In genomic region chr11:128207861-128208321, GRCh38 we compare ENCODE assay signal across 11 cellular contexts.
A peak's percentile ranks its signal among the peaks of the same experiment; 100 is the strongest.
DNase-seq lines count a peak whose midpoint lies in the region; ATAC-seq and TF ChIP-seq lines count a peak whose summit lies in the region.
"Had no signal": no experiment of that assay in that cellular context is flagged by ENCODE, and none has a peak within 500 bp of the region (broad histone marks: within the 10 kb centered on the region; RNA-seq: fewer than 3 reads in every experiment).

No MANE protein-coding gene starts in this region.

- H3K27me3 Mint-ChIP-seq in activated CD8-positive, alpha-beta T cell treated with anti-CD3 and anti-CD28 coated beads for 36 hours, result no peaks in the 10 kb centered on the region
- peaks cover 2% of the 10 kb centered on the region for H3K27me3 Mint-ChIP-seq in activated CD8-positive, alpha-beta T cell treated with anti-CD3 and anti-CD28 coated beads, Interleukin-2, amount 10 ng/mL, durations not matched to agents 7 days and 5 days (ENCODE audit: low read depth)
- no peaks in the 10 kb centered on the region for H3K27me3 Mint-ChIP-seq in activated CD4-positive, alpha-beta memory T cell treated with anti-CD3 and anti-CD28 coated beads, Interleukin-2, amount 10 ng/mL, durations not matched to agents 7 days and 5 days

- no peaks in the 10 kb centered on the region for H3K36me3 ChIP-seq in thoracic aorta

- DNase-seq in activated CD8-positive, alpha-beta T cell treated with anti-CD3 and anti-CD28 coated beads for 36 hours, result no peak
- DNase-seq in activated CD8-positive, alpha-beta T cell treated with anti-CD3 and anti-CD28 coated beads, Interleukin-2, amount 10 ng/mL, durations not matched to agents 7 days and 5 days, result no peak
- DNase-seq in astrocyte of the cerebellum (ENCODE audit: low read depth), result peak; percentile 67
- peak; percentile 16 for DNase-seq in hepatic stellate cell (ENCODE audit: low spot score)
- DNase-seq in thoracic aorta (ENCODE audit: low spot score), result no peak
- no peak for DNase-seq in COR-L47 (lab: John Stamatoyannopoulos, UW)
- DNase-seq in activated CD4-positive, alpha-beta memory T cell treated with anti-CD3 and anti-CD28 coated beads, Interleukin-2, amount 10 ng/mL, durations not matched to agents 7 days and 5 days, result no peak
- DNase-seq: NCI-H1930; stimulated activated CD4-positive, alpha-beta T cell treated with anti-CD3 and anti-CD28 coated beads, Interleukin-12 subunit alpha, Interleukin-12 subunit beta, amount 100 ng/mL, for 4 hours had no signal

- CTCF ChIA-PET in activated CD8-positive, alpha-beta T cell treated with anti-CD3 and anti-CD28 coated beads for 36 hours (lab: Charles Lee), result interaction anchor here (0.5 to 1.3 kb wide), 3 partner anchors 36 to 198 kb away, joined by 3 to 4 read pairs (median 3); no protein-coding TSS in a partner anchor
- CTCF ChIA-PET in activated CD8-positive, alpha-beta T cell treated with anti-CD3 and anti-CD28 coated beads, Interleukin-2, amount 10 ng/mL, durations not matched to agents 7 days and 5 days (lab: Charles Lee), result interaction anchor here (1.2 to 3.3 kb wide), 2 partner anchors 50 to 424 kb away, joined by 3 to 10 read pairs; no protein-coding TSS in a partner anchor
- CTCF ChIA-PET in activated CD4-positive, alpha-beta memory T cell treated with anti-CD3 and anti-CD28 coated beads, Interleukin-2, amount 10 ng/mL, durations not matched to agents 7 days and 5 days (lab: Charles Lee), result interaction anchor here (0.7 kb wide), 1 partner anchor 17 kb away, joined by 3 read pairs; no protein-coding TSS in a partner anchor

- H3K9me3 ChIP-seq in thoracic aorta, result no peaks in the 10 kb centered on the region

- H3K9me3 Mint-ChIP-seq in activated CD8-positive, alpha-beta T cell treated with anti-CD3 and anti-CD28 coated beads for 36 hours, result peaks cover 5% of the 10 kb centered on the region
- peaks cover 14% of the 10 kb centered on the region for H3K9me3 Mint-ChIP-seq in activated CD8-positive, alpha-beta T cell treated with anti-CD3 and anti-CD28 coated beads, Interleukin-2, amount 10 ng/mL, durations not matched to agents 7 days and 5 days (ENCODE audit: insufficient read depth)
- H3K9me3 Mint-ChIP-seq in activated CD4-positive, alpha-beta memory T cell treated with anti-CD3 and anti-CD28 coated beads, Interleukin-2, amount 10 ng/mL, durations not matched to agents 7 days and 5 days, result peaks cover 6% of the 10 kb centered on the region

- intact Hi-C loops in activated CD8-positive, alpha-beta T cell treated with anti-CD3 and anti-CD28 coated beads for 36 hours (cut with micrococcal nuclease), result no loop called here

- no peak overlapping the region for H3K4me3 ChIP-seq in astrocyte of the cerebellum (ENCODE audit: low read depth, low read length)
- peak overlapping the region; percentile 9 for H3K4me3 ChIP-seq in thoracic aorta
- H3K4me3 ChIP-seq: GM12878 had no signal

- no peaks in the 10 kb centered on the region for H3K27me3 ChIP-seq in thoracic aorta (replicated peaks; ENCODE audit: insufficient read depth)

- H3K4me1 Mint-ChIP-seq in activated CD8-positive, alpha-beta T cell treated with anti-CD3 and anti-CD28 coated beads for 36 hours (ENCODE audit: low read depth), result peaks cover 21% of the 10 kb centered on the region
- H3K4me1 Mint-ChIP-seq in activated CD8-positive, alpha-beta T cell treated with anti-CD3 and anti-CD28 coated beads, Interleukin-2, amount 10 ng/mL, durations not matched to agents 7 days and 5 days (ENCODE audit: low read depth), result peaks cover 10% of the 10 kb centered on the region
- H3K4me1 Mint-ChIP-seq in activated CD4-positive, alpha-beta memory T cell treated with anti-CD3 and anti-CD28 coated beads, Interleukin-2, amount 10 ng/mL, durations not matched to agents 7 days and 5 days, result peaks cover 2% of the 10 kb centered on the region

- peak overlapping the region; percentile 18 to 59 for H3K27ac ChIP-seq in thoracic aorta

- POLR2A ChIA-PET in activated CD8-positive, alpha-beta T cell treated with anti-CD3 and anti-CD28 coated beads for 36 hours (lab: Charles Lee), result no interaction called here
- POLR2A ChIA-PET in activated CD8-positive, alpha-beta T cell treated with anti-CD3 and anti-CD28 coated beads, Interleukin-2, amount 10 ng/mL, durations not matched to agents 7 days and 5 days (lab: Charles Lee), result no interaction called here
- POLR2A ChIA-PET in activated CD4-positive, alpha-beta memory T cell treated with anti-CD3 and anti-CD28 coated beads, Interleukin-2, amount 10 ng/mL, durations not matched to agents 7 days and 5 days (lab: Charles Lee), result no interaction called here

- peaks cover 35 to 50% of the 10 kb centered on the region in 2 donors for H3K4me1 ChIP-seq in thoracic aorta (ENCODE audit: control insufficient read depth in 1 of 2, low read depth in 2 of 2)

- H3K36me3 Mint-ChIP-seq in activated CD8-positive, alpha-beta T cell treated with anti-CD3 and anti-CD28 coated beads for 36 hours (ENCODE audit: low read depth), result peaks cover 1% of the 10 kb centered on the region
- H3K36me3 Mint-ChIP-seq in activated CD8-positive, alpha-beta T cell treated with anti-CD3 and anti-CD28 coated beads, Interleukin-2, amount 10 ng/mL, durations not matched to agents 7 days and 5 days (ENCODE audit: low read depth), result no peaks in the 10 kb centered on the region
- peaks cover 6% of the 10 kb centered on the region for H3K36me3 Mint-ChIP-seq in activated CD4-positive, alpha-beta memory T cell treated with anti-CD3 and anti-CD28 coated beads, Interleukin-2, amount 10 ng/mL, durations not matched to agents 7 days and 5 days (ENCODE audit: low read depth)

- peak overlapping the region; percentile 8 for H3K27ac Mint-ChIP-seq in activated CD8-positive, alpha-beta T cell treated with anti-CD3 and anti-CD28 coated beads for 36 hours
- H3K27ac Mint-ChIP-seq in activated CD8-positive, alpha-beta T cell treated with anti-CD3 and anti-CD28 coated beads, Interleukin-2, amount 10 ng/mL, durations not matched to agents 7 days and 5 days, result no peak overlapping the region
- no peak overlapping the region for H3K27ac Mint-ChIP-seq in activated CD4-positive, alpha-beta memory T cell treated with anti-CD3 and anti-CD28 coated beads, Interleukin-2, amount 10 ng/mL, durations not matched to agents 7 days and 5 days

- in situ Hi-C loops in astrocyte of the cerebellum (cut with HindIII; ENCODE audit: low sequenced_read_pairs), result no loop called here

- TF ChIP-seq CTCF in activated CD8-positive, alpha-beta T cell treated with anti-CD3 and anti-CD28 coated beads for 36 hours (IDR thresholded peaks at IDR 0.05), result no peak
- no peak for TF ChIP-seq CTCF in astrocyte of the cerebellum (IDR thresholded peaks at IDR 0.05; ENCODE audit: low read depth, low read length, missing control alignments)
- no peak for TF ChIP-seq CTCF in thoracic aorta (IDR thresholded peaks at IDR 0.05)

- no peak for ATAC-seq in activated CD8-positive, alpha-beta T cell treated with anti-CD3 and anti-CD28 coated beads for 36 hours
- ATAC-seq in activated CD8-positive, alpha-beta T cell treated with anti-CD3 and anti-CD28 coated beads, Interleukin-2, amount 10 ng/mL, durations not matched to agents 7 days and 5 days, result no peak
- ATAC-seq in thoracic aorta (ENCODE audit: insufficient number of reproducible peaks, low FRiP score, low read depth), result peak; percentile 45
- ATAC-seq in GM18505 (IDR thresholded peaks at IDR 0.05; ENCODE audit: unreplicated experiment), result no peak
- ATAC-seq: GM12878 had no signal

- no peak overlapping the region for H3K4me3 Mint-ChIP-seq in activated CD8-positive, alpha-beta T cell treated with anti-CD3 and anti-CD28 coated beads for 36 hours
- H3K4me3 Mint-ChIP-seq in activated CD8-positive, alpha-beta T cell treated with anti-CD3 and anti-CD28 coated beads, Interleukin-2, amount 10 ng/mL, durations not matched to agents 7 days and 5 days, result no peak overlapping the region
- H3K4me3 Mint-ChIP-seq in activated CD4-positive, alpha-beta memory T cell treated with anti-CD3 and anti-CD28 coated beads, Interleukin-2, amount 10 ng/mL, durations not matched to agents 7 days and 5 days, result no peak overlapping the region

- no peak for TF ChIP-seq POLR2A in GM18505 (IDR thresholded peaks at IDR 0.05; ENCODE audit: borderline replicate concordance, extremely low read depth, insufficient read depth, insufficient read length)

Comparison
In these comparisons a context has a peak if more than half of its experiments do, and no peak if none do; other contexts are left out.
1. DNase-seq: peak in astrocyte of the cerebellum (single experiment) and hepatic stellate cell (single experiment); none in activated CD8-positive, alpha-beta T cell treated with anti-CD3 and anti-CD28 coated beads for 36 hours (single experiment), activated CD8-positive, alpha-beta T cell treated with anti-CD3 and anti-CD28 coated beads, Interleukin-2, amount 10 ng/mL, durations not matched to agents 7 days and 5 days (single experiment), thoracic aorta (single experiment), COR-L47 (single experiment) and activated CD4-positive, alpha-beta memory T cell treated with anti-CD3 and anti-CD28 coated beads, Interleukin-2, amount 10 ng/mL, durations not matched to agents 7 days and 5 days (single experiment).